17 cellular contexts compared by ENCODE assay signal in genomic region chr1:163459539-163459938, GRCh38.
DNase-seq lines count a peak whose midpoint lies in the region; ATAC-seq and TF ChIP-seq lines count a peak whose summit lies in the region.
"Had no signal": no experiment of that assay in that cellular context is flagged by ENCODE, and none has a peak within 500 bp of the region (broad histone marks: within the 10 kb centered on the region; RNA-seq: fewer than 3 reads in every experiment).

No MANE protein-coding gene starts in this region.

- H3K36me3 ChIP-seq in right atrium auricular region: no peaks in the 10 kb centered on the region
- H3K36me3 ChIP-seq: BE2C had no signal

- H3K9me3 Mint-ChIP-seq in glutamatergic neuron (ENCODE audit: unreplicated experiment): peaks cover 3% of the 10 kb centered on the region
- H3K9me3 Mint-ChIP-seq: CD8-positive, alpha-beta T cell; HFFc6 had no signal

- no peak overlapping the region for H3K27ac ChIP-seq in right atrium auricular region
- H3K27ac ChIP-seq: A549, C4-2B had no signal

- DNase-seq in Right ventricle myocardium superior: no peak
- no peak for DNase-seq in right atrium auricular region (ENCODE audit: low spot score)
- DNase-seq in NCI-H2227 (lab: John Stamatoyannopoulos, UW; ENCODE audit: unreplicated experiment): peak; percentile 67
- DNase-seq in NCI-H69 (lab: John Stamatoyannopoulos, UW): peak; percentile 67
- DNase-seq in glutamatergic neuron: no peak
- no peak for DNase-seq in EL
- DNase-seq: BE2C; CD8-positive, alpha-beta T cell; COR-L47; DND-41; GF-D8; HCEC 1CT; HFFc6 had no signal

- peak overlapping the region; percentile 30 for H3K27ac Mint-ChIP-seq in glutamatergic neuron (ENCODE audit: unreplicated experiment)
- H3K27ac Mint-ChIP-seq: CD8-positive, alpha-beta T cell; HFFc6 had no signal

- peak overlapping the region; percentile 31 for H3K4me3 Mint-ChIP-seq in glutamatergic neuron (ENCODE audit: unreplicated experiment)
- H3K4me3 Mint-ChIP-seq: CD8-positive, alpha-beta T cell; HFFc6 had no signal

- no peaks in the 10 kb centered on the region for H3K27me3 ChIP-seq in right atrium auricular region

- H3K4me1 Mint-ChIP-seq in glutamatergic neuron (ENCODE audit: low read depth, unreplicated experiment): peaks cover 14% of the 10 kb centered on the region

- no peak overlapping the region for H3K4me3 ChIP-seq in right atrium auricular region
- H3K4me3 ChIP-seq: A549 had no signal

- H3K9me3 ChIP-seq in right atrium auricular region: no peaks in the 10 kb centered on the region
- H3K9me3 ChIP-seq: A549, BE2C had no signal

- ATAC-seq in Right ventricle myocardium superior (ENCODE audit: poor library complexity): peak; percentile 34
- no peak for ATAC-seq in GM19395 (IDR thresholded peaks at IDR 0.05; ENCODE audit: unreplicated experiment)
- ATAC-seq: A549; CD8-positive, alpha-beta T cell; HepG2 had no signal

- H3K27me3 Mint-ChIP-seq in glutamatergic neuron (ENCODE audit: unreplicated experiment): no peaks in the 10 kb centered on the region

- TF ChIP-seq CTCF in right atrium auricular region (IDR thresholded peaks at IDR 0.05): no peak
- no peak for TF ChIP-seq CTCF in glutamatergic neuron (IDR thresholded peaks at IDR 0.05; ENCODE audit: partially characterized antibody, unreplicated experiment)

- no peaks in the 10 kb centered on the region for H3K36me3 Mint-ChIP-seq in glutamatergic neuron (ENCODE audit: unreplicated experiment)
- H3K36me3 Mint-ChIP-seq: CD8-positive, alpha-beta T cell had no signal

- intact Hi-C loops in Right ventricle myocardium superior (cut with DNase I): no loop called here

- H3K4me1 ChIP-seq in right atrium auricular region: no peaks in the 10 kb centered on the region
- H3K4me1 ChIP-seq: A549, BE2C had no signal

Comparison
In these comparisons a context has a peak if more than half of its experiments do, and no peak if none do; other contexts are left out.
1. DNase-seq: peak in NCI-H2227 (single experiment) and NCI-H69 (single experiment); none in Right ventricle myocardium superior (single experiment), right atrium auricular region (single experiment), glutamatergic neuron (single experiment) and EL (single experiment).